In genomic region chr17:64130559-64131001, GRCh38 we compare ENCODE assay signal across 8 cellular contexts. TPM values are rescaled to one million over a fixed set of nuclear protein-coding genes. Genes with fewer than 3 reads are reported as not detected.
DNase-seq lines count a peak whose midpoint lies in the region; ATAC-seq lines count a peak whose summit lies in the region.

No MANE protein-coding gene starts in this region.

- ATAC-seq in GM18517 (IDR thresholded peaks at IDR 0.05; ENCODE audit: unreplicated experiment) (peak; percentile 26), HG02885 (IDR thresholded peaks at IDR 0.05; ENCODE audit: poor library complexity, unreplicated experiment) (peak; percentile 17)
- ATAC-seq in effector memory CD8-positive, alpha-beta T cell (replicated peaks), result peak; percentile 46
- peak; percentile 48 for ATAC-seq in naive thymus-derived CD4-positive, alpha-beta T cell

- peak; percentile 64 for DNase-seq in T-helper 22 cell (ENCODE audit: low read depth)
- peak in 2 of 3 experiments; percentile 41 to 42 for DNase-seq in effector memory CD8-positive, alpha-beta T cell
- DNase-seq in naive thymus-derived CD4-positive, alpha-beta T cell, result no peak
- no peak for DNase-seq in HuH-7 (ENCODE audit: low spot score)
- DNase-seq in NCI-H1048 (lab: John Stamatoyannopoulos, UW), result no peak

- peak overlapping the region; percentile 69 for H3K4me3 ChIP-seq in naive thymus-derived CD4-positive, alpha-beta T cell (ENCODE audit: low read length)
- H3K4me3 ChIP-seq in thymus (ENCODE audit: low read length), result peak overlapping the region; percentile 77

- H3K27me3 Mint-ChIP-seq in effector memory CD8-positive, alpha-beta T cell, result no peaks in the 10 kb centered on the region
- H3K27me3 Mint-ChIP-seq in naive thymus-derived CD4-positive, alpha-beta T cell, result no peaks in the 10 kb centered on the region

- H3K27me3 ChIP-seq in naive thymus-derived CD4-positive, alpha-beta T cell (ENCODE audit: control insufficient read depth in 2 of 2, insufficient read depth in 2 of 2, low read length in 2 of 2), result no peaks in the 10 kb centered on the region
- H3K27me3 ChIP-seq in thymus (ENCODE audit: control insufficient read depth, insufficient read depth), result no peaks in the 10 kb centered on the region

- intact Hi-C loops in naive thymus-derived CD4-positive, alpha-beta T cell (cut with micrococcal nuclease), result loop anchor here (1.0 to 5.0 kb wide), 15 partner anchors 9 to 376 kb away; partner anchors contain the start of genes CEP95 (in 2 of the 2), DDX5 (in 2 of the 2), ICAM2 (in 2 of the 2) and TEX2 (in 1 of the 2)

- H3K4me3 Mint-ChIP-seq in effector memory CD8-positive, alpha-beta T cell, result peak overlapping the region; percentile 79 to 81
- H3K4me3 Mint-ChIP-seq in naive thymus-derived CD4-positive, alpha-beta T cell, result peak overlapping the region; percentile 81 to 90 (median 88)

- H3K36me3 Mint-ChIP-seq in effector memory CD8-positive, alpha-beta T cell (ENCODE audit: insufficient read depth), result peaks cover 42% of the 10 kb centered on the region
- peaks cover 0 to 28% (median 0%) of the 10 kb centered on the region in 5 donors for H3K36me3 Mint-ChIP-seq in naive thymus-derived CD4-positive, alpha-beta T cell

- H3K27ac ChIP-seq in naive thymus-derived CD4-positive, alpha-beta T cell (ENCODE audit: low read depth, low read length), result peak overlapping the region; percentile 77
- peak overlapping the region; percentile 95 for H3K27ac ChIP-seq in thymus (ENCODE audit: low read depth)

- H3K27ac Mint-ChIP-seq in effector memory CD8-positive, alpha-beta T cell, result peak overlapping the region; percentile 96 to 98
- H3K27ac Mint-ChIP-seq in naive thymus-derived CD4-positive, alpha-beta T cell, result peak overlapping the region; percentile 83 to 98 (median 93)

- WGBS in thymus, result 14% methylated on average over 24 of the region's 24 CpGs

- peaks cover 12 to 32% of the 10 kb centered on the region in 2 donors for H3K4me1 ChIP-seq in naive thymus-derived CD4-positive, alpha-beta T cell (ENCODE audit: control insufficient read depth in 2 of 2, insufficient read depth in 2 of 2, low read length in 2 of 2)
- H3K4me1 ChIP-seq in thymus (ENCODE audit: control insufficient read depth, insufficient read depth, low read length), result peaks cover 16% of the 10 kb centered on the region

- H3K4me1 Mint-ChIP-seq in effector memory CD8-positive, alpha-beta T cell (ENCODE audit: low read depth in 2 of 2), result peaks cover 32 to 38% of the 10 kb centered on the region in 2 donors
- H3K4me1 Mint-ChIP-seq in naive thymus-derived CD4-positive, alpha-beta T cell, result peaks cover 24 to 52% (median 49%) of the 10 kb centered on the region in 7 donors

- H3K36me3 ChIP-seq in naive thymus-derived CD4-positive, alpha-beta T cell (ENCODE audit: control insufficient read depth in 2 of 3, insufficient read depth in 3 of 3, low read length in 3 of 3), result no peaks in the 10 kb centered on the region
- no peaks in the 10 kb centered on the region for H3K36me3 ChIP-seq in thymus (ENCODE audit: control insufficient read depth, insufficient read depth)

- H3K9me3 ChIP-seq in naive thymus-derived CD4-positive, alpha-beta T cell (ENCODE audit: control insufficient read depth in 2 of 3, low read length in 3 of 3), result no peaks in the 10 kb centered on the region
- H3K9me3 ChIP-seq in thymus (ENCODE audit: control insufficient read depth), result no peaks in the 10 kb centered on the region

- POLR2A ChIA-PET in naive thymus-derived CD4-positive, alpha-beta T cell (lab: Charles Lee), result interaction anchor here (0.7 to 9.0 kb wide), 33 partner anchors 9 to 375 kb away, joined by 3 to 173 read pairs (median 4); partner anchors contain the start of genes CEP95, DDX5 and ICAM2

- CTCF ChIA-PET in naive thymus-derived CD4-positive, alpha-beta T cell (lab: Charles Lee), result interaction anchor here (0.6 to 7.7 kb wide), 18 partner anchors 9 to 210 kb away, joined by 3 to 289 read pairs (median 5); partner anchors contain the start of genes CD79B and ICAM2

- H3K9me3 Mint-ChIP-seq in effector memory CD8-positive, alpha-beta T cell, result no peaks in the 10 kb centered on the region
- H3K9me3 Mint-ChIP-seq in naive thymus-derived CD4-positive, alpha-beta T cell, result no peaks in the 10 kb centered on the region

RNA-seq across cellular contexts. Expression of gene ERN1, which starts 0.6 kb away (rescaled TPM):
- total RNA-seq in naive thymus-derived CD4-positive, alpha-beta T cell, result 100 to 1,000 TPM in 1 of 5 experiments, 10 to 100 TPM in 4; 52.6 to 110 (median 62.9) TPM
- polyA plus RNA-seq in naive thymus-derived CD4-positive, alpha-beta T cell, result 10 to 100 TPM; 15.7 to 19.7 TPM
- 7.4 TPM for polyA plus RNA-seq in thymus

Comparison
In these comparisons a context has a peak if more than half of its experiments do, and no peak if none do; other contexts are left out.
1. DNase-seq: peak in T-helper 22 cell (single experiment) and effector memory CD8-positive, alpha-beta T cell (2 of 3); none in naive thymus-derived CD4-positive, alpha-beta T cell (0 of 9), HuH-7 (single experiment) and NCI-H1048 (single experiment).
2. Peak in every context shown above with its lines, with median percentiles within 50 percentile points of each other: ATAC-seq.